ENCODE assay signal across 16 cellular contexts in the genomic region with DNA sequence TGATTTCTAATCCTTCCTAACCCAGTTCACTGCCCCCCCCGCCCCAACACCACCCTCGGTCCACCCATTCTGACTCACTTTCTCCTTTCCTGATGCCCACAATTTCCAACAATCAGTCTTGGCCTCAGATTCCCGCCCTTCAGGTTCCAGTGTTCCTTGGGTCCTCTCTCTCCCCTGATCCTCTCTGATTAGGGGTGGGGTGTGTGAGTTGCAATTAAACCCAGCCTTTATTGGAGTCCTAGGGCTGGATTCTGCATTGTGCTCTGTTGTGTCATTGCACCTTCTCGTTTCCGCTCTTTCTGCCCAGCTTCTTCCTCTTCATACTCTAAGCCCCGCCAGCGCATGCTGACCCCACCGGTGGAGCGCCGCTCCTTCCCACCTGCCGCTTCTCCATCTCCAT. TPM values are rescaled to one million over a fixed set of nuclear protein-coding genes. Genes with fewer than 3 reads are reported as not detected.
"Had no signal": no experiment of that assay in that cellular context is flagged by ENCODE, and none has a peak within 500 bp of the region (broad histone marks: within the 10 kb centered on the region; RNA-seq: fewer than 3 reads in every experiment).

No MANE protein-coding gene starts in this region.

RNA-seq across cellular contexts. Expression of a gene that starts 0.5 kb away (rescaled TPM):
- total RNA-seq: smooth muscle cell, vagina had no signal

RNA-seq across cellular contexts. Expression of a gene that starts 38.6 kb away (rescaled TPM):
- total RNA-seq: mononuclear cell, vagina had no signal

RNA-seq across cellular contexts. Expression of a gene that starts 47.7 kb away (rescaled TPM):
- total RNA-seq: left cardiac atrium; liver; mesothelial cell of epicardium; mononuclear cell; myocyte; naive thymus-derived CD4-positive, alpha-beta T cell; natural killer cell treated with Interleukin-12 subunit alpha and Interleukin-12 subunit beta and Interleukin-15 and Interleukin-18, amount 100 ng/mL, for 72 hours; omental fat pad; pulmonary artery endothelial cell; renal cortical epithelial cell; right atrium auricular region; right lobe of liver; skeletal muscle tissue; smooth muscle cell; thyroid gland; vagina had no signal
